Comparison of ENCODE assay signal across 10 cellular contexts in the genomic region with DNA sequence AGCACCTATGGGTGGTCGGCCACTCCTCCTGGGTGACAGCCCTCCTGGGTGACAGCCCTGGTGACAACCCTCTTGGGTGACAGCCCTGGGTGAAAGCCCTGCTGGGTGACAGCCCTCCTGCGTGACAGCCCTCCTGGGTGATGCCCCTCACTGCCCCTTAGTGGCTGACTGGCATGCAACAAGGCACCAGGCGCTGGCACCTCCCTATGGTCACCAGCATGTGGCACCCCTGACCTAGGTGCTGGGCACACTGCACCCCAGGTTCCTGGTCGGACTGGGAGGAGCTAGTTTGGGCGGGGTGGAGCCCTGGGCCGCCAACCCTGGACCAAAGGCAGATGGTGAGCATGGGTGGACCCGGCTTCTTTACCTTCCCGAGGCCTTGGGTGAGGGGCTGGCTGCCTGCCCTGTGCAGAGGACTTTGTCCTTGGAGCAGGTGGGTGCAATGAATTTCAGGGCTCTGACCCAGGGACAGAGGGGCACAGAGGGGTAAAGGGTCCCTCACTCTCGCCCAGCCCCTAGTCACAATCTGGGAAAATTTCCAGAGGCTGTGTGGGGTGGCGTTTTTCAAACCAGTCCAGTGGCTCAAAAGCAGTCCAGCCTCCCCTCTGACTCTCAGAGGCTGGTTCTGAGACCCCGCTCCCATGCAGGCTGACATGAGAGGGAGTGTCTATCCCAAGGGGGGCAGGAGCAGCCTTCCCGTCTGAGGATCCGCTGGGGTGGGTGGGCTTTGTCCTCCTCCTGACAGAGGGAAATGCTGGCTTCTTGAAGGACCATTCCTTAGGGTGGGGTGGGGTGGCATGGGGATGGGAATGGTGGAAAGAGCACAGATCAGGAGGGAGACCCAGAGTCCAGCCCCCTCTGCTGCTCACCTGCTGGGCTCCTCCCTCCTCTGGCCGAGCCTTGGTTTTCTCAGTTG. TPM values are rescaled to one million over a fixed set of nuclear protein-coding genes. Genes with fewer than 3 reads are reported as not detected.
DNase-seq lines count a peak whose midpoint lies in the region; ATAC-seq and TF ChIP-seq lines count a peak whose summit lies in the region.
"Had no signal": no experiment of that assay in that cellular context is flagged by ENCODE, and none has a peak within 500 bp of the region (broad histone marks: within the 10 kb centered on the region; RNA-seq: fewer than 3 reads in every experiment).

No MANE protein-coding gene starts in this region.

- no peaks in the 10 kb centered on the region for H3K36me3 ChIP-seq in H7 (replicated peaks; ENCODE audit: control insufficient read depth, insufficient read depth, low read length)
- H3K36me3 ChIP-seq: SJCRH30 had no signal

- no peaks in the 10 kb centered on the region for H3K27me3 ChIP-seq in H7 (ENCODE audit: control insufficient read depth, insufficient read depth, low read length)

- DNase-seq in H7 (peak; percentile 43), RKO (ENCODE audit: low spot score) (peak; percentile 86), left kidney (ENCODE audit: low read depth, low spot score) (peak; percentile 43), GM19240 (ENCODE audit: insufficient read length, low spot score) (no peak), COR-L47 (lab: John Stamatoyannopoulos, UW) (no peak)
- no peak for DNase-seq in effector CD8-positive, alpha-beta T cell (lab: John Stamatoyannopoulos, UW)
- DNase-seq: activated naive CD4-positive, alpha-beta T cell treated with anti-CD3 and anti-CD28 coated beads, Interleukin-2, amount 10 ng/mL, durations not matched to agents 7 days and 5 days; SJCRH30 had no signal

- ATAC-seq in HG03521 (IDR thresholded peaks at IDR 0.05; ENCODE audit: unreplicated experiment), result no peak

- peak; percentile 39; the same call in 1 of the 2 replicates for TF ChIP-seq CTCF in GM12874 (IDR thresholded peaks at IDR 0.05; ENCODE audit: insufficient read depth, low read depth, low read length)

- H3K4me3 ChIP-seq in H7 (ENCODE audit: insufficient read depth, low read depth, low read length), result no peak overlapping the region
- H3K4me3 ChIP-seq: SJCRH30 had no signal

RNA-seq across cellular contexts. Expression of gene TNFRSF13B, which starts 25.9 kb away (rescaled TPM):
- 0.21 TPM in 1 of 2 replicates, not detected in the other for total RNA-seq in H7 (2014; rRNA removed; shearing (Covaris generic))
- total RNA-seq: SJCRH30 had no signal

RNA-seq across cellular contexts. Expression of gene MPRIP, which starts 44.5 kb away (rescaled TPM):
- total RNA-seq in H7 (2014; rRNA removed; shearing (Covaris generic)), result 70.2 and 73.9 TPM in 2 replicates

Comparison
In these comparisons a context has a peak if more than half of its experiments do, and no peak if none do; other contexts are left out.
1. DNase-seq: peak in H7 (single experiment), RKO (single experiment) and left kidney (single experiment); none in GM19240 (single experiment), effector CD8-positive, alpha-beta T cell (single experiment) and COR-L47 (single experiment).